In genomic region chr1:229629251-229629650, GRCh38 we compare ENCODE assay signal across 13 cellular contexts.
"Had no signal": no experiment of that assay in that cellular context is flagged by ENCODE, and none has a peak within 500 bp of the region (broad histone marks: within the 10 kb centered on the region; RNA-seq: fewer than 3 reads in every experiment).

No MANE protein-coding gene starts in this region.

- H3K9me3 ChIP-seq: lower lobe of right lung, thyroid gland had no signal

- ATAC-seq: activated CD4-positive, alpha-beta T cell treated with anti-CD3 and anti-CD28 coated beads for 36 hours; activated T-helper 17 cell treated with anti-CD3 and anti-CD28 coated beads, Interleukin-2, amount 50 U/mL, for 72 hours; left cardiac atrium; lower lobe of right lung; right cardiac atrium; stimulated activated effector memory CD8-positive, alpha-beta T cell treated with anti-CD3 and anti-CD28 coated beads, Interleukin-12 subunit alpha, Interleukin-12 subunit beta, amount 100 ng/mL, for 72 hours had no signal

- H3K27me3 ChIP-seq: thyroid gland had no signal

- H3K4me3 ChIP-seq: lower lobe of right lung, thyroid gland had no signal

- H3K27ac ChIP-seq: lower lobe of right lung, thyroid gland, VCaP had no signal

- H3K36me3 ChIP-seq: thyroid gland had no signal

- DNase-seq: activated CD4-positive, alpha-beta T cell treated with anti-CD3 and anti-CD28 coated beads for 36 hours; activated naive CD4-positive, alpha-beta T cell treated with anti-CD3 and anti-CD28 coated beads for 36 hours; amniotic stem cell; hypothalamus; left cardiac atrium; lower lobe of right lung; midbrain; right cardiac atrium; T-helper 1 cell; thyroid gland had no signal
